ENCODE assay signal across 19 cellular contexts in genomic region chr5:32206799-32207634, GRCh38. TPM values are rescaled to one million over a fixed set of nuclear protein-coding genes. Genes with fewer than 3 reads are reported as not detected.
DNase-seq lines count a peak whose midpoint lies in the region; ATAC-seq and TF ChIP-seq lines count a peak whose summit lies in the region.
"Had no signal": no experiment of that assay in that cellular context is flagged by ENCODE, and none has a peak within 500 bp of the region (broad histone marks: within the 10 kb centered on the region; RNA-seq: fewer than 3 reads in every experiment).

No MANE protein-coding gene starts in this region.

- H3K9me2 ChIP-seq in GM23248 (ENCODE audit: insufficient read depth): no peaks in the 10 kb centered on the region

- no peaks in the 10 kb centered on the region for H4K20me1 ChIP-seq in GM23248 (ENCODE audit: insufficient read depth)

- H3K4me3 Mint-ChIP-seq in activated CD4-positive, alpha-beta T cell treated with anti-CD3 and anti-CD28 coated beads for 36 hours: no peak overlapping the region
- no peak overlapping the region for H3K4me3 Mint-ChIP-seq in activated CD4-positive, alpha-beta T cell treated with anti-CD3 and anti-CD28 coated beads, Interleukin-2, amount 10 ng/mL, durations not matched to agents 7 days and 5 days
- H3K4me3 Mint-ChIP-seq in naive thymus-derived CD4-positive, alpha-beta T cell: no peak overlapping the region
- H3K4me3 Mint-ChIP-seq: activated CD8-positive, alpha-beta T cell treated with anti-CD3 and anti-CD28 coated beads, Interleukin-2, amount 10 ng/mL, durations not matched to agents 7 days and 5 days; GM23338; T-helper 2 cell treated with Interferon-gamma antibody and Interleukin-4, amounts not matched to agents 5 μg/mL and 100 μg/mL, for 36 hours had no signal

- H3K4me1 Mint-ChIP-seq in activated CD4-positive, alpha-beta T cell treated with anti-CD3 and anti-CD28 coated beads for 36 hours: peaks cover 39% of the 10 kb centered on the region
- H3K4me1 Mint-ChIP-seq in activated CD4-positive, alpha-beta T cell treated with anti-CD3 and anti-CD28 coated beads, Interleukin-2, amount 10 ng/mL, durations not matched to agents 7 days and 5 days: peaks cover 14% of the 10 kb centered on the region
- peaks cover 6 to 21% (median 8%) of the 10 kb centered on the region in 7 donors for H3K4me1 Mint-ChIP-seq in naive thymus-derived CD4-positive, alpha-beta T cell

- H3K9ac ChIP-seq in GM23248: no peak overlapping the region

- POLR2A ChIA-PET in activated CD4-positive, alpha-beta T cell treated with anti-CD3 and anti-CD28 coated beads for 36 hours (lab: Charles Lee): interaction anchor here (0.8 kb wide), 1 partner anchor 31 kb away, joined by 3 read pairs; no protein-coding TSS in a partner anchor
- POLR2A ChIA-PET in activated CD4-positive, alpha-beta T cell treated with anti-CD3 and anti-CD28 coated beads, Interleukin-2, amount 10 ng/mL, durations not matched to agents 7 days and 5 days (lab: Charles Lee): no interaction called here
- POLR2A ChIA-PET in naive thymus-derived CD4-positive, alpha-beta T cell (lab: Charles Lee): no interaction called here

- no peak for TF ChIP-seq CTCF in NB4 (IDR thresholded peaks at IDR 0.05; ENCODE audit: low read depth, low read length)

- intact Hi-C loops in activated CD4-positive, alpha-beta T cell treated with anti-CD3 and anti-CD28 coated beads for 36 hours (cut with DNase I, micrococcal nuclease): no loop called here
- intact Hi-C loops in naive thymus-derived CD4-positive, alpha-beta T cell (cut with micrococcal nuclease): no loop called here

- H3K4me1 ChIP-seq in GM23248 (ENCODE audit: insufficient read depth): peaks cover 5% of the 10 kb centered on the region; the same call in 1 of the 2 replicates
- peaks cover 0 to 4% of the 10 kb centered on the region in 2 donors for H3K4me1 ChIP-seq in naive thymus-derived CD4-positive, alpha-beta T cell (ENCODE audit: control insufficient read depth in 2 of 2, insufficient read depth in 2 of 2, low read length in 2 of 2)
- H3K4me1 ChIP-seq: suprapubic skin had no signal

- in situ Hi-C loops in GM23248 (cut with MboI): no loop called here

- WGBS in GM23248 (ENCODE audit: low coverage in 1 of 2, low lambda C conversion rate in 2 of 2, missing lambda C conversion rate in 2 of 2), 2 experiments: 64 to 70% methylated on average over 12 of the region's 12 CpGs

- H3K27me3 Mint-ChIP-seq in activated CD4-positive, alpha-beta T cell treated with anti-CD3 and anti-CD28 coated beads for 36 hours: no peaks in the 10 kb centered on the region
- no peaks in the 10 kb centered on the region for H3K27me3 Mint-ChIP-seq in activated CD4-positive, alpha-beta T cell treated with anti-CD3 and anti-CD28 coated beads, Interleukin-2, amount 10 ng/mL, durations not matched to agents 7 days and 5 days
- H3K27me3 Mint-ChIP-seq in naive thymus-derived CD4-positive, alpha-beta T cell: peaks cover 0 to 8% (median 0%) of the 10 kb centered on the region in 5 donors

- no peak overlapping the region for H3K4me3 ChIP-seq in GM23248
- no peak overlapping the region for H3K4me3 ChIP-seq in NB4 (ENCODE audit: low read depth, low read length)
- no peak overlapping the region for H3K4me3 ChIP-seq in naive thymus-derived CD4-positive, alpha-beta T cell (ENCODE audit: low read length)
- H3K4me3 ChIP-seq: GM23338, suprapubic skin had no signal

- no peaks in the 10 kb centered on the region for H3K79me2 ChIP-seq in GM23248 (ENCODE audit: insufficient read depth)

- no peak for DNase-seq in activated CD4-positive, alpha-beta T cell treated with anti-CD3 and anti-CD28 coated beads for 36 hours
- DNase-seq in activated CD4-positive, alpha-beta T cell treated with anti-CD3 and anti-CD28 coated beads, Interleukin-2, amount 10 ng/mL, durations not matched to agents 7 days and 5 days: no peak
- DNase-seq in GM23248: no peak
- peak; percentile 55 for DNase-seq in NB4 (ENCODE audit: low read depth)
- DNase-seq in naive thymus-derived CD4-positive, alpha-beta T cell: no peak
- DNase-seq in NCI-H187 (lab: John Stamatoyannopoulos, UW): no peak
- DNase-seq in OCI-M2 (lab: John Stamatoyannopoulos, UW; ENCODE audit: unreplicated experiment): no peak
- DNase-seq: activated CD8-positive, alpha-beta T cell treated with anti-CD3 and anti-CD28 coated beads, Interleukin-2, amount 10 ng/mL, durations not matched to agents 7 days and 5 days; activated naive CD4-positive, alpha-beta T cell treated with Interleukin-2 at 50 U/mL for 16 hours; brain microvascular endothelial cell; foreskin melanocyte; mammary epithelial cell; NCI-H1092; small intestine had no signal

- H3K9me3 Mint-ChIP-seq in activated CD4-positive, alpha-beta T cell treated with anti-CD3 and anti-CD28 coated beads for 36 hours (ENCODE audit: low read depth): peaks cover 2% of the 10 kb centered on the region
- peaks cover 3% of the 10 kb centered on the region for H3K9me3 Mint-ChIP-seq in activated CD4-positive, alpha-beta T cell treated with anti-CD3 and anti-CD28 coated beads, Interleukin-2, amount 10 ng/mL, durations not matched to agents 7 days and 5 days
- H3K9me3 Mint-ChIP-seq in naive thymus-derived CD4-positive, alpha-beta T cell: peaks cover 0 to 2% (median 0%) of the 10 kb centered on the region in 11 donors

- CTCF ChIA-PET in activated CD4-positive, alpha-beta T cell treated with anti-CD3 and anti-CD28 coated beads for 36 hours (lab: Charles Lee): no interaction called here
- CTCF ChIA-PET in activated CD4-positive, alpha-beta T cell treated with anti-CD3 and anti-CD28 coated beads, Interleukin-2, amount 10 ng/mL, durations not matched to agents 7 days and 5 days (lab: Charles Lee): interaction anchor here (1.0 to 1.8 kb wide), 5 partner anchors 13 to 122 kb away, joined by 3 to 5 read pairs (median 3); no protein-coding TSS in a partner anchor
- CTCF ChIA-PET in naive thymus-derived CD4-positive, alpha-beta T cell (lab: Charles Lee): no interaction called here

- H3K27me3 ChIP-seq in GM23248 (replicated peaks; ENCODE audit: insufficient read depth): no peaks in the 10 kb centered on the region
- no peaks in the 10 kb centered on the region for H3K27me3 ChIP-seq in naive thymus-derived CD4-positive, alpha-beta T cell (ENCODE audit: control insufficient read depth in 2 of 2, insufficient read depth in 2 of 2, low read length in 2 of 2)
- H3K27me3 ChIP-seq: brain microvascular endothelial cell, suprapubic skin had no signal

- H3K36me3 Mint-ChIP-seq in activated CD4-positive, alpha-beta T cell treated with anti-CD3 and anti-CD28 coated beads for 36 hours (ENCODE audit: low read depth): no peaks in the 10 kb centered on the region
- H3K36me3 Mint-ChIP-seq in activated CD4-positive, alpha-beta T cell treated with anti-CD3 and anti-CD28 coated beads, Interleukin-2, amount 10 ng/mL, durations not matched to agents 7 days and 5 days (ENCODE audit: low read depth): peaks cover 1% of the 10 kb centered on the region
- peaks cover 0 to 2% (median 0%) of the 10 kb centered on the region in 5 donors for H3K36me3 Mint-ChIP-seq in naive thymus-derived CD4-positive, alpha-beta T cell

- no peaks in the 10 kb centered on the region for H3K36me3 ChIP-seq in GM23248 (ENCODE audit: low read depth)
- no peaks in the 10 kb centered on the region for H3K36me3 ChIP-seq in naive thymus-derived CD4-positive, alpha-beta T cell (ENCODE audit: control insufficient read depth in 2 of 3, insufficient read depth in 3 of 3, low read length in 3 of 3)
- H3K36me3 ChIP-seq: brain microvascular endothelial cell, suprapubic skin had no signal

- no peak for TF ChIP-seq POLR2A in NB4 (IDR thresholded peaks at IDR 0.05; ENCODE audit: extremely low read depth, insufficient read length)

- no peak for ATAC-seq in activated CD4-positive, alpha-beta T cell treated with anti-CD3 and anti-CD28 coated beads for 36 hours
- ATAC-seq in naive thymus-derived CD4-positive, alpha-beta T cell: peak; percentile 82
- ATAC-seq in HG02973 (IDR thresholded peaks at IDR 0.05; ENCODE audit: unreplicated experiment): no peak
- ATAC-seq: activated CD8-positive, alpha-beta T cell treated with anti-CD3 and anti-CD28 coated beads, Interleukin-2, amount 10 ng/mL, durations not matched to agents 7 days and 5 days; GM23338; Panc1 had no signal

- no peak overlapping the region for H3K4me2 ChIP-seq in GM23248 (ENCODE audit: unreplicated experiment)
- H3K4me2 ChIP-seq: GM23338 had no signal

- H3K9me3 ChIP-seq in GM23248 (ENCODE audit: low read depth): no peaks in the 10 kb centered on the region
- H3K9me3 ChIP-seq in naive thymus-derived CD4-positive, alpha-beta T cell (ENCODE audit: control insufficient read depth in 2 of 3, low read length in 3 of 3): no peaks in the 10 kb centered on the region
- H3K9me3 ChIP-seq: suprapubic skin had no signal

- peak overlapping the region; percentile 82 for H3K27ac Mint-ChIP-seq in activated CD4-positive, alpha-beta T cell treated with anti-CD3 and anti-CD28 coated beads for 36 hours
- H3K27ac Mint-ChIP-seq in activated CD4-positive, alpha-beta T cell treated with anti-CD3 and anti-CD28 coated beads, Interleukin-2, amount 10 ng/mL, durations not matched to agents 7 days and 5 days: no peak overlapping the region
- H3K27ac Mint-ChIP-seq in naive thymus-derived CD4-positive, alpha-beta T cell: no peak overlapping the region
- H3K27ac Mint-ChIP-seq: activated CD8-positive, alpha-beta T cell treated with anti-CD3 and anti-CD28 coated beads, Interleukin-2, amount 10 ng/mL, durations not matched to agents 7 days and 5 days; GM23338; T-helper 2 cell treated with Interferon-gamma antibody and Interleukin-4, amounts not matched to agents 5 μg/mL and 100 μg/mL, for 36 hours had no signal

- no peak overlapping the region for H3K27ac ChIP-seq in GM23248
- no peak overlapping the region for H3K27ac ChIP-seq in naive thymus-derived CD4-positive, alpha-beta T cell (ENCODE audit: low read depth, low read length)
- H3K27ac ChIP-seq: brain microvascular endothelial cell, suprapubic skin had no signal

- no peaks in the 10 kb centered on the region for H3F3A ChIP-seq in GM23248 (ENCODE audit: insufficient read depth)

- peak overlapping the region; percentile 22; the same call in 1 of the 2 replicates for H2AFZ ChIP-seq in GM23248
- H2AFZ ChIP-seq: GM23338 had no signal

RNA-seq across cellular contexts. Expression of gene GOLPH3, which starts 32.9 kb away (rescaled TPM):
- total RNA-seq in activated CD4-positive, alpha-beta T cell treated with anti-CD3 and anti-CD28 coated beads for 36 hours: 10 to 100 TPM; 54.2 to 58.3 TPM
- 10 to 100 TPM; 67.3 to 71.3 TPM for total RNA-seq in activated CD4-positive, alpha-beta T cell treated with anti-CD3 and anti-CD28 coated beads, Interleukin-2, amount 10 ng/mL, durations not matched to agents 7 days and 5 days
- total RNA-seq in GM23248 (2014; rRNA removed; shearing (Covaris generic)): 102 and 103 TPM in 2 replicates
- 120 and 121 TPM in 2 replicates for polyA plus RNA-seq in GM23248 (2016; fragmentation: Nextera tagmentation; extraction: Ambion mirVana)
- total RNA-seq in naive thymus-derived CD4-positive, alpha-beta T cell: 10 to 100 TPM; 46.9 to 66.5 (median 60.1) TPM
- 10 to 100 TPM; 83.9 to 86.1 TPM for polyA plus RNA-seq in naive thymus-derived CD4-positive, alpha-beta T cell
